In the genomic region with DNA sequence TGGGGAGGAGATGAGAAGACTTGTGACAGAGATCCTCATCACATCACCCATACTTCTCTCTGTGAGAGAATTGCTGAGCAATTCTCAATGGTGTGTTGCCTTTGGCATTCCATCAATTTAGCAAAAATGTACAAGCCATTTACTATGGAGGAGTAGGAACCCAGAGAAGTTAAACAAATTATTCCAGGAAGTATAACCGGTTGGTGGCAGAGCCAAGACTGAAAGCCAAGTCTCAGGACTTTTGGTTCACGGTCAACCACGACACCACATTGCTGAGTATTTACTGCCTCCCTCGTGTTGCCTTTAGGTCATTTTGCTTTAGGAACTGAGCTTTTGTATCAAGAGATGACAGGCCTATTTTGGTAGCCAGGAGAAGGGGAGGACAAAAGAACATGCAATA, we compare ENCODE assay signal across 21 cellular contexts.
"Had no signal": no experiment of that assay in that cellular context is flagged by ENCODE, and none has a peak within 500 bp of the region (broad histone marks: within the 10 kb centered on the region; RNA-seq: fewer than 3 reads in every experiment).

No MANE protein-coding gene starts in this region.

- H3K27ac ChIP-seq: coronary artery, gastroesophageal sphincter, left ventricle myocardium inferior, lower lobe of right lung, upper lobe of left lung, uterus had no signal

- H3K9me3 ChIP-seq: gastroesophageal sphincter, left ventricle myocardium inferior, lower lobe of right lung, ovary, upper lobe of left lung, uterus had no signal

- DNase-seq: dorsolateral prefrontal cortex; effector CD8-positive, alpha-beta T cell; glutamatergic neuron; immature natural killer cell; kidney; left cardiac atrium; left ventricle myocardium inferior; lower lobe of right lung; natural killer cell; nucleus accumbens; ovary; right cardiac atrium; stimulated activated CD4-positive, alpha-beta T cell treated with anti-CD3 and anti-CD28 coated beads, Interleukin-4, amount 100 ng/mL, for 1 hour; stimulated activated CD8-positive, alpha-beta memory T cell treated with anti-CD3 and anti-CD28 coated beads, Interleukin-4, amount 100 ng/mL, for 48 hours; stimulated activated naive CD8-positive, alpha-beta T cell treated with anti-CD3 and anti-CD28 coated beads, Interleukin-15, Interleukin-2, amounts not matched to agents 100 U/mL and 50 U/mL, for 24 hours; uterus had no signal

- H3K4me1 ChIP-seq: gastroesophageal sphincter, left ventricle myocardium inferior, uterus had no signal

- ATAC-seq: esophagus mucosa; gastroesophageal sphincter; left cardiac atrium; lower lobe of right lung; natural killer cell; stimulated activated effector memory CD8-positive, alpha-beta T cell treated with anti-CD3 and anti-CD28 coated beads, Interleukin-12 subunit alpha, Interleukin-12 subunit beta, amount 100 ng/mL, for 72 hours; stimulated activated naive CD8-positive, alpha-beta T cell treated with anti-CD3 and anti-CD28 coated beads, Interleukin-15, Interleukin-2, amounts not matched to agents 100 U/mL and 50 U/mL, for 24 hours had no signal

- H3K27me3 ChIP-seq: dorsolateral prefrontal cortex, gastroesophageal sphincter, ovary, upper lobe of left lung, uterus had no signal

- H3K36me3 ChIP-seq: gastroesophageal sphincter, left ventricle myocardium inferior, lower lobe of right lung, ovary, upper lobe of left lung, uterus had no signal

- H3K4me3 ChIP-seq: coronary artery, dorsolateral prefrontal cortex, gastroesophageal sphincter, left ventricle myocardium inferior, lower lobe of right lung, ovary, upper lobe of left lung, uterus had no signal
